7 cellular contexts compared by ENCODE assay signal in genomic region chr10:51924359-51924758, GRCh38.
"Had no signal": no experiment of that assay in that cellular context is flagged by ENCODE, and none has a peak within 500 bp of the region (broad histone marks: within the 10 kb centered on the region; RNA-seq: fewer than 3 reads in every experiment).

No MANE protein-coding gene starts in this region.

- ATAC-seq: GM12878 had no signal

- FAIRE-seq: GM12878, GM12891, GM12892, GM18507, GM19239 had no signal

- DNase-seq: GDM1, GF-D8 had no signal

- H3K4me3 ChIP-seq: GM12878 had no signal
